In genomic region chr4:186149872-186150271, GRCh38 we compare ENCODE assay signal across 8 cellular contexts.
DNase-seq lines count a peak whose midpoint lies in the region; ATAC-seq lines count a peak whose summit lies in the region.

No MANE protein-coding gene starts in this region.

- DNase-seq in activated T-cell treated with anti-CD3 and anti-CD28 coated beads for 1 hour (ENCODE audit: low read depth): peak; percentile 19
- no peak for DNase-seq in activated T-cell treated with anti-CD3 and anti-CD28 coated beads for 4 hours
- peak; percentile 54 for DNase-seq in activated T-cell treated with anti-CD3 and anti-CD28 coated beads, Interleukin-2, amount 50 U/mL, for 1 hour
- DNase-seq in hepatic stellate cell (ENCODE audit: low spot score): peak; percentile 28
- peak; percentile 38 for DNase-seq in stromal cell of bone marrow (ENCODE audit: low read depth)
- no peak for DNase-seq in DMS153 (lab: John Stamatoyannopoulos, UW)
- no peak for DNase-seq in DMS 273 treated with DMSO at 0.1 percent for 48 hours (lab: John Stamatoyannopoulos, UW)

- ATAC-seq in HG03520 (IDR thresholded peaks at IDR 0.05; ENCODE audit: unreplicated experiment): no peak

Comparison
In these comparisons a context has a peak if more than half of its experiments do, and no peak if none do; other contexts are left out.
1. DNase-seq: peak in activated T-cell treated with anti-CD3 and anti-CD28 coated beads for 1 hour (single experiment), activated T-cell treated with anti-CD3 and anti-CD28 coated beads, Interleukin-2, amount 50 U/mL, for 1 hour (single experiment), hepatic stellate cell (single experiment) and stromal cell of bone marrow (single experiment); none in activated T-cell treated with anti-CD3 and anti-CD28 coated beads for 4 hours (single experiment), DMS153 (single experiment) and DMS 273 treated with DMSO at 0.1 percent for 48 hours (single experiment).